In the genomic region with DNA sequence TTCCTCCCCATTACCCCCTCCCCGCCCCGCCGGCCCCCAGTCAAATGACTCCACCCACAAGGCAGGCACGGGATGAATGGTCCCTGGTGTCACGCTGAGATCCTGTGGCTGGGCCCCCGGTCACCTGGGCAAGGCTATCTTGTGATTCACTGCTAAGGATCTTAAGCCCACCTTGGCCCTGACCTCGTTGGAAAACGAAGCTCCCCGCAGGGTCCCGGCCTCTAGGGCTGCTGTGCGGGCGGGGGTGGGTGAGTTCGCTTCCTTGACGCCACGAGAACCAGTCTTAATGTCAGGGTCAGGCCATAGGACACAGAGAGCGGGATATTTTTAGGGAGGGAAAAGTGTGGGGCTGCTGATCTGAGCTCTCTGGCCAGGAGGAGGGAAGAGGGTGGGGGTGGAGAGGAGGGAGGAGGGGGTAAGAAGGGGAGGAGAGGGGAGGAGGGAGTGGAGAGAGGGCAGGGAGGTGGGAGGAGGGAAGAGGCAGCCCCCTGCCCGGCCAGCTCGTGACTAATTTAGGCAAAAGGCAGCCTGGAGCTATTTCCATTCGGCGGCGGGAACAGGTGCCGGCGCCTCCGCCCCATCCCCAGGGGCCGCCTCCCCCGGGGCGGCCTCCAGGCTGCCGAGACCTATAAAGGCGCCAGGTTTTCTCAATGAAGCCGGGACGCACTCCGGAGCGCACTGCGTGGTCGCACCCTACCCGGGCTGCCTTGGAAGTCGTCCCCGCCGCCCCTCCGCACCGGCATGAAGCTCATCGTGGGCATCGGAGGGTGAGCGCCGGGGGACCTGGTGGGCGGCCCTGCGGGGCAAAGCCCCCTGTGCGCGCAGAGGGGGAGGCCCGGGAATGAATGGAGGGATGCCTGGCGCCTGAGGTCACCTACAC, we compare ENCODE assay signal across 14 cellular contexts. TPM values are rescaled to one million over a fixed set of nuclear protein-coding genes. Genes with fewer than 3 reads are reported as not detected.
DNase-seq lines count a peak whose midpoint lies in the region; ATAC-seq and TF ChIP-seq lines count a peak whose summit lies in the region.
"Had no signal": no experiment of that assay in that cellular context is flagged by ENCODE, and none has a peak within 500 bp of the region (broad histone marks: within the 10 kb centered on the region; RNA-seq: fewer than 3 reads in every experiment).

A gene with protein sequence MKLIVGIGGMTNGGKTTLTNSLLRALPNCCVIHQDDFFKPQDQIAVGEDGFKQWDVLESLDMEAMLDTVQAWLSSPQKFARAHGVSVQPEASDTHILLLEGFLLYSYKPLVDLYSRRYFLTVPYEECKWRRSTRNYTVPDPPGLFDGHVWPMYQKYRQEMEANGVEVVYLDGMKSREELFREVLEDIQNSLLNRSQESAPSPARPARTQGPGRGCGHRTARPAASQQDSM (plus strand): TSS at position 139 of the 880 bp plus-strand sequence. CDS start 603 bp downstream, at position 742.

- intact Hi-C loops in tibial artery (cut with DNase I; ENCODE audit: low total_unique reads): no loop called here
- intact Hi-C loops in aorta (cut with DNase I): no loop called here

- H3K4me3 Mint-ChIP-seq in activated T-cell treated with anti-CD3 and anti-CD28 coated beads, Interleukin-2, amount 50 U/mL, for 4 hours: no peak within 1 kb of the TSS
- peak within 1 kb of the TSS in 3 of 5 experiments; percentile 24 to 76 (median 55) for H3K4me3 Mint-ChIP-seq in brain

- no peaks in the 10 kb centered on the region for H3K36me3 Mint-ChIP-seq in activated T-cell treated with anti-CD3 and anti-CD28 coated beads, Interleukin-2, amount 50 U/mL, for 4 hours (ENCODE audit: insufficient read depth)
- peaks cover 6% of the 10 kb centered on the region for H3K36me3 Mint-ChIP-seq in brain

- H3K4me3 ChIP-seq in tibial artery (peak within 1 kb of the TSS; percentile 29 to 32), aorta (ENCODE audit: low read length in 2 of 2) (no peak within 1 kb of the TSS)
- H3K4me3 ChIP-seq: HAP-1 had no signal

- peaks cover 0 to 12% of the 10 kb centered on the region in 2 donors for H3K27me3 ChIP-seq in tibial artery
- H3K27me3 ChIP-seq in aorta (ENCODE audit: control insufficient read depth in 1 of 2, insufficient read depth in 2 of 2, low read length in 1 of 2): no peaks in the 10 kb centered on the region

- H3K4me1 ChIP-seq in tibial artery (peaks cover 0 to 15% (median 8%) of the 10 kb centered on the region in 4 donors), aorta (ENCODE audit: control insufficient read depth in 1 of 2, insufficient read depth in 2 of 2, low read length in 2 of 2) (no peaks in the 10 kb centered on the region)
- H3K4me1 ChIP-seq: HAP-1 had no signal

- no peak within 1 kb of the TSS for H3K27ac ChIP-seq in tibial artery
- no peak within 1 kb of the TSS for H3K27ac ChIP-seq in aorta (ENCODE audit: low read depth in 1 of 2, low read length in 2 of 2)
- H3K27ac ChIP-seq: dorsolateral prefrontal cortex had no signal

- H3K36me3 ChIP-seq in tibial artery (no peaks in the 10 kb centered on the region), aorta (ENCODE audit: control insufficient read depth in 1 of 2, insufficient read depth in 2 of 2, low read length in 1 of 2) (no peaks in the 10 kb centered on the region)
- H3K36me3 ChIP-seq: HAP-1 had no signal

- H3K9me3 Mint-ChIP-seq in activated T-cell treated with anti-CD3 and anti-CD28 coated beads, Interleukin-2, amount 50 U/mL, for 4 hours: no peaks in the 10 kb centered on the region
- peaks cover 0 to 3% (median 0%) of the 10 kb centered on the region in 5 experiments for H3K9me3 Mint-ChIP-seq in brain

- no peaks in the 10 kb centered on the region for H3K9me3 ChIP-seq in tibial artery
- no peaks in the 10 kb centered on the region for H3K9me3 ChIP-seq in aorta (ENCODE audit: control insufficient read depth, low read length)
- H3K9me3 ChIP-seq: HAP-1 had no signal

- 2 to 3% methylated on average over 43 to 51 of the region's 51 CpGs for WGBS in aorta, 2 donors

- peak within 1 kb of the TSS in 1 of 5 experiments; percentile 52 for H3K27ac Mint-ChIP-seq in brain

- no peak for DNase-seq in activated T-cell treated with anti-CD3 and anti-CD28 coated beads, Interleukin-2, amount 50 U/mL, for 4 hours
- DNase-seq in activated T-cell treated with anti-CD3 and anti-CD28 coated beads, Interleukin-2, amount 50 U/mL, for 1 hour: no peak
- DNase-seq in iPS-NIHi11 (ENCODE audit: low spot score) (peak; percentile 95), tibial artery (no peak), aorta (no peak), NCI-H187 treated with DMSO at 0.1 percent for 48 hours (lab: John Stamatoyannopoulos, UW) (no peak), T-helper 1 cell (no peak)
- DNase-seq: activated CD4-positive, alpha-beta T cell treated with anti-CD3 and anti-CD28 coated beads for 1 hour; dorsolateral prefrontal cortex; head of caudate nucleus; NCI-H187; SHP77 had no signal

- TF ChIP-seq CTCF in brain (conservative IDR thresholded peaks at IDR 0.05) (no peak), tibial artery (IDR thresholded peaks at IDR 0.05) (no peak)

- no peaks in the 10 kb centered on the region for H3K4me1 Mint-ChIP-seq in activated T-cell treated with anti-CD3 and anti-CD28 coated beads, Interleukin-2, amount 50 U/mL, for 4 hours (ENCODE audit: low read depth)
- no peaks in the 10 kb centered on the region for H3K4me1 Mint-ChIP-seq in brain

- peak; percentile 38 to 40 for ATAC-seq in activated T-cell treated with anti-CD3 and anti-CD28 coated beads, Interleukin-2, amount 50 U/mL, for 4 hours
- no peak for ATAC-seq in aorta (ENCODE audit: low FRiP score)

- H3K27me3 Mint-ChIP-seq in activated T-cell treated with anti-CD3 and anti-CD28 coated beads, Interleukin-2, amount 50 U/mL, for 4 hours (ENCODE audit: low read depth): peaks cover 24% of the 10 kb centered on the region
- peaks cover 41% of the 10 kb centered on the region for H3K27me3 Mint-ChIP-seq in brain

RNA-seq across cellular contexts. Expression of the gene that starts here (rescaled TPM):
- total RNA-seq in activated T-cell treated with anti-CD3 and anti-CD28 coated beads, Interleukin-2, amount 50 U/mL, for 4 hours: not detected
- polyA plus RNA-seq in brain (ENCODE audit: insufficient read depth, low read depth, low replicate concordance) (0.31 TPM), aorta (1 to 10 TPM in 1 of 2 donors, under 1 TPM in 1; 0.18 to 5.5 TPM)
- total RNA-seq in aorta: 1 to 10 TPM in 1 of 2 donors, not detected in 1; 2.4 TPM

Comparison
In these comparisons a context has a peak if more than half of its experiments do, and no peak if none do; other contexts are left out.
1. Peak in ATAC-seq in activated T-cell treated with anti-CD3 and anti-CD28 coated beads, Interleukin-2, amount 50 U/mL, for 4 hours; RNA of the gene not detected or under 1 TPM.
2. H3K4me3 ChIP-seq: peak in tibial artery (2 of 2); none in aorta (0 of 2).